23 cellular contexts compared by ENCODE assay signal in the genomic region with DNA sequence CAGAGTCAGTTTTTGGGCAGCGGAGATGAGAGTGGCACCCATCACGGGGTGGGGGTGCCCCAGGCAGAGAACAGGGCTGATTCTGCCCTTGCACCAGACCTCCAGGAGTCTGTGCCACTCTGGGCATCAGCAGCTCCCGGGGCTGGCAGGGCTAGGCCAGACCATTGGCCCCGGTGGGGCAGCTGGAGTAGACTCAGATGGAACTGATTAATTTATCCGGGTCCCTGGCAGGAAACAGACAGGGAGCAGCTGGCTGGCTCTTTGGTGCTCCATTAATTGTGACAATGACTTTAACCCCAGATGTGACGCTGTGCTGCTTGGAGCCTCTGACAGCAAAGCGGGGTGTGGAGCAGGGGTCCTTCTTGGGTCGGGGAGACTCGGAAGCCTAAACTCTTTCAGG. TPM values are rescaled to one million over a fixed set of nuclear protein-coding genes. Genes with fewer than 3 reads are reported as not detected.
"Had no signal": no experiment of that assay in that cellular context is flagged by ENCODE, and none has a peak within 500 bp of the region (broad histone marks: within the 10 kb centered on the region; RNA-seq: fewer than 3 reads in every experiment).

No MANE protein-coding gene starts in this region.

- H3K36me3 ChIP-seq: breast epithelium, colonic mucosa, MG63 had no signal

- H3K4me2 ChIP-seq: PC-9 had no signal

- H2AFZ ChIP-seq: PC-9 had no signal

- ATAC-seq: activated CD8-positive, alpha-beta memory T cell treated with anti-CD3 and anti-CD28 coated beads, Interleukin-2, amount 10 ng/mL, durations not matched to agents 7 days and 5 days had no signal

- H3K27me3 ChIP-seq: colonic mucosa had no signal

- H3K27ac ChIP-seq: breast epithelium, colonic mucosa, PC-9 had no signal

- H3K4me1 ChIP-seq: breast epithelium, colonic mucosa had no signal

- H3K4me3 ChIP-seq: breast epithelium, colonic mucosa, MG63, PC-9 had no signal

- DNase-seq: activated CD4-positive, alpha-beta T cell treated with anti-CD3 and anti-CD28 coated beads for 48 hours; activated CD4-positive, alpha-beta T cell treated with anti-CD3 and anti-CD28 coated beads, Interleukin-2, amount 50 U/mL, for 4 hours; activated CD4-positive, CD25-positive, alpha-beta regulatory T cell treated with anti-CD3 and anti-CD28 coated beads, Interleukin-2, amount 50 U/mL, for 72 hours; activated CD8-positive, alpha-beta memory T cell treated with anti-CD3 and anti-CD28 coated beads, Interleukin-2, amount 10 ng/mL, durations not matched to agents 7 days and 5 days; activated effector memory CD4-positive, alpha-beta T cell treated with Interleukin-2 at 50 U/mL for 16 hours; activated naive CD4-positive, alpha-beta T cell; activated T-cell treated with anti-CD3 and anti-CD28 coated beads, Interleukin-2, amount 50 U/mL, for 24 hours; aorta; caudate nucleus; colonic mucosa; MG63; MV-4-11; NCI-H1092 treated with DMSO at 0.1 percent for 48 hours; NCI-H1417 treated with DMSO at 0.1 percent for 48 hours; NCI-H187; NCI-H2081 treated with DMSO at 0.1 percent for 48 hours; NCI-H226; PC-9; SIG-M5; T-helper 9 cell had no signal

- H3K9me3 ChIP-seq: breast epithelium, colonic mucosa, MG63 had no signal

RNA-seq across cellular contexts. Expression of a gene that starts 9.5 kb away (rescaled TPM):
- total RNA-seq: activated CD8-positive, alpha-beta memory T cell treated with anti-CD3 and anti-CD28 coated beads, Interleukin-2, amount 10 ng/mL, durations not matched to agents 7 days and 5 days; activated T-helper 1 cell treated with anti-CD3 and anti-CD28 coated beads, Interleukin-12 subunit alpha, Interleukin-12 subunit beta, Interleukin-2, Interleukin-4 antibody, amounts not matched to agents 30 ng/mL and 10 ng/mL and 1 ng/mL, durations not matched to agents 14 hours and 24 hours and 36 hours; aorta; breast epithelium; colonic mucosa; PC-9; RPMI7951 had no signal
- polyA plus RNA-seq: aorta had no signal
